In genomic region chr2:47078541-47079482, GRCh38 we compare ENCODE assay signal across 12 cellular contexts.
A peak's percentile ranks its signal among the peaks of the same experiment; 100 is the strongest.
DNase-seq lines count a peak whose midpoint lies in the region; ATAC-seq and TF ChIP-seq lines count a peak whose summit lies in the region.
"Had no signal": no experiment of that assay in that cellular context is flagged by ENCODE, and none has a peak within 500 bp of the region (broad histone marks: within the 10 kb centered on the region; RNA-seq: fewer than 3 reads in every experiment).

No MANE protein-coding gene starts in this region.

- peak overlapping the region; percentile 83 to 92; a peak in 3 of 4 replicates for H4K8ac ChIP-seq in IMR-90 (ENCODE audit: low read depth in 2 of 2, low read length in 2 of 2)

- H3K36me3 ChIP-seq in IMR-90 (ENCODE audit: control insufficient read depth, insufficient read depth, low read length) (no peaks in the 10 kb centered on the region), Karpas-422 (ENCODE audit: insufficient read depth, low read length) (no peaks in the 10 kb centered on the region)

- 100% methylated on average over 5 of the region's 17 CpGs; no CpG with 5 or more reads in 1 of the 2 experiments for WGBS in IMR-90 (ENCODE audit: extremely low coverage in 2 of 2, insufficient read length in 1 of 2), 2 experiments

- 0 out of 2 replicates have a peak overlapping the region, but pooled peaks have one; percentile 18 for H3K18ac ChIP-seq in IMR-90 (ENCODE audit: low read depth, low read length)

- H3K9me2 ChIP-seq in Karpas-422 (replicated peaks; ENCODE audit: insufficient read depth, low read length) = no peaks in the 10 kb centered on the region

- no peak for TF ChIP-seq POLR2A in IMR-90 (IDR thresholded peaks at IDR 0.05; ENCODE audit: low read depth, low read length)

- no peak for DNase-seq in CD14-positive monocyte (ENCODE audit: low spot score)
- no peak for DNase-seq in IMR-90
- DNase-seq in nephron progenitor cell = no peak
- DNase-seq in Karpas-422 = no peak
- DNase-seq in HPDE6-E6E7 (ENCODE audit: extremely low spot score) = no peak
- DNase-seq: cortex of kidney, glutamatergic neuron, NCI-H1417 treated with DMSO at 0.1 percent for 48 hours had no signal

- H3K27ac ChIP-seq in IMR-90 (ENCODE audit: insufficient read depth, low read length) (no peak overlapping the region), Karpas-422 (ENCODE audit: low read length) (no peak overlapping the region)
- H3K27ac ChIP-seq: C4-2B had no signal

- peak overlapping the region; percentile 100 for H3K4ac ChIP-seq in IMR-90 (ENCODE audit: low read depth, low read length)

- peak overlapping the region; percentile 24 to 93 (median 83) for H3K27ac Mint-ChIP-seq in CD14-positive monocyte
- peak overlapping the region; percentile 58 to 86 (median 65) for H3K27ac Mint-ChIP-seq in brain
- H3K27ac Mint-ChIP-seq in nephron progenitor cell = peak overlapping the region; percentile 27

- H3K9ac ChIP-seq in IMR-90 (ENCODE audit: low read depth, low read length) = no peak overlapping the region
- no peak overlapping the region for H3K9ac ChIP-seq in Karpas-422 (ENCODE audit: low read length)

- intact Hi-C loops in CD14-positive monocyte (cut with micrococcal nuclease) (no loop called here), IMR-90 (cut with micrococcal nuclease) (no loop called here)

- no peaks in the 10 kb centered on the region for H3K27me3 ChIP-seq in IMR-90 (ENCODE audit: control insufficient read depth, insufficient read depth, low read length)
- no peaks in the 10 kb centered on the region for H3K27me3 ChIP-seq in Karpas-422 (ENCODE audit: low read length)

- no peak overlapping the region for H3K4me2 ChIP-seq in IMR-90 (ENCODE audit: low read depth, low read length)
- H3K4me2 ChIP-seq in Karpas-422 (ENCODE audit: low read depth, low read length, poor library complexity, severe bottlenecking) = no peak overlapping the region

- H4K5ac ChIP-seq in IMR-90 (ENCODE audit: low read depth, low read length) = no peak overlapping the region; the same call in 1 of the 2 replicates

- H3K9me3 Mint-ChIP-seq in CD14-positive monocyte (peaks cover 0 to 2% (median 0%) of the 10 kb centered on the region in 7 donors), brain (no peaks in the 10 kb centered on the region), nephron progenitor cell (no peaks in the 10 kb centered on the region)

- no TSS peak for BruUV-seq in IMR-90 (replicated peaks; lab: Mats Ljungman, UMichigan)

- H4K91ac ChIP-seq in IMR-90 (ENCODE audit: insufficient read depth, low read depth, low read length) = peak overlapping the region; percentile 100

- in situ Hi-C loops in IMR-90 (cut with MboI; ENCODE audit: low sequenced_read_pairs) = no loop called here

- no peaks in the 10 kb centered on the region for H3K79me2 ChIP-seq in Karpas-422 (ENCODE audit: low read length)

- no peaks in the 10 kb centered on the region for H4K20me1 ChIP-seq in IMR-90 (ENCODE audit: insufficient read depth, low read length)
- H4K20me1 ChIP-seq in Karpas-422 (ENCODE audit: insufficient read depth, low read depth, low read length) = no peaks in the 10 kb centered on the region; the same call in 1 of the 2 replicates

- peak overlapping the region; percentile 100 for H2BK120ac ChIP-seq in IMR-90 (ENCODE audit: low read depth, low read length)

- H2BK5ac ChIP-seq in IMR-90 (ENCODE audit: low read depth, low read length, poor library complexity, severe bottlenecking) = peak overlapping the region; percentile 98

- peak overlapping the region; percentile 75 for H3K23ac ChIP-seq in IMR-90 (ENCODE audit: low read depth, low read length)

- dilution Hi-C loops in IMR-90 (cut with HindIII; ENCODE audit: low sequenced_read_pairs, unreplicated experiment) = no loop called here

- H2AK9ac ChIP-seq in IMR-90 (replicated peaks; ENCODE audit: low read depth, low read length, poor library complexity) = peak overlapping the region; percentile 80

- peak overlapping the region; percentile 37; the same call in 2 of the 3 replicates for H2BK15ac ChIP-seq in IMR-90 (ENCODE audit: low read depth, low read length)

- H2AK5ac ChIP-seq in IMR-90 (ENCODE audit: low read depth, low read length) = peak overlapping the region; percentile 100

- peak overlapping the region; percentile 100 for H2BK20ac ChIP-seq in IMR-90 (ENCODE audit: low read depth, low read length)

- H3K4me1 ChIP-seq in IMR-90 (ENCODE audit: control insufficient read depth, insufficient read depth, low read length) (peaks cover 32% of the 10 kb centered on the region), Karpas-422 (ENCODE audit: low read length) (no peaks in the 10 kb centered on the region)

- peak overlapping the region; percentile 75 for H2AFZ ChIP-seq in IMR-90 (replicated peaks; ENCODE audit: low read length, poor library complexity)
- no peak overlapping the region for H2AFZ ChIP-seq in Karpas-422 (ENCODE audit: low read length)

- H3K4me3 Mint-ChIP-seq in CD14-positive monocyte (peak overlapping the region in 1 of 2 donors; percentile 30), brain (peak overlapping the region in 1 of 5 experiments; percentile 4), nephron progenitor cell (no peak overlapping the region)

- H3K36me3 Mint-ChIP-seq in CD14-positive monocyte = peaks cover 45 to 48% of the 10 kb centered on the region in 2 donors
- H3K36me3 Mint-ChIP-seq in brain = no peaks in the 10 kb centered on the region
- no peaks in the 10 kb centered on the region for H3K36me3 Mint-ChIP-seq in nephron progenitor cell (ENCODE audit: low read depth)

- peaks cover 37% of the 10 kb centered on the region for H3K9me1 ChIP-seq in IMR-90 (ENCODE audit: insufficient read depth, low read length)

- H3K27me3 Mint-ChIP-seq in CD14-positive monocyte (ENCODE audit: low read depth in 3 of 3) = peaks cover 0 to 10% (median 0%) of the 10 kb centered on the region in 3 donors
- peaks cover 4% of the 10 kb centered on the region for H3K27me3 Mint-ChIP-seq in brain
- H3K27me3 Mint-ChIP-seq in nephron progenitor cell (ENCODE audit: low read depth, poor library complexity) = peaks cover 3% of the 10 kb centered on the region

- TF ChIP-seq RAD21 in IMR-90 (IDR thresholded peaks at IDR 0.05; ENCODE audit: low read length) = no peak

- H3K4me1 Mint-ChIP-seq in CD14-positive monocyte (peaks cover 89% of the 10 kb centered on the region), brain (peaks cover 50% of the 10 kb centered on the region), nephron progenitor cell (peaks cover 62% of the 10 kb centered on the region)

- peak overlapping the region; percentile 99 for H3K14ac ChIP-seq in IMR-90 (replicated peaks; ENCODE audit: low read depth, low read length)

- peaks cover 0 to 45% of the 10 kb centered on the region in 2 experiments; a peak in 3 of 4 replicates for H3K79me1 ChIP-seq in IMR-90 (ENCODE audit: low read depth in 1 of 2, low read length in 2 of 2)

- TF ChIP-seq CTCF in CD14-positive monocyte (IDR thresholded peaks at IDR 0.05) (no peak), IMR-90 (conservative IDR thresholded peaks at IDR 0.05; ENCODE audit: low read depth, low read length) (no peak), brain (conservative IDR thresholded peaks at IDR 0.05) (no peak), nephron progenitor cell (IDR thresholded peaks at IDR 0.05) (no peak)

- H3K9me3 ChIP-seq in IMR-90 (ENCODE audit: control insufficient read depth, insufficient read depth, low read length) = no peaks in the 10 kb centered on the region
- H3K9me3 ChIP-seq in Karpas-422 (ENCODE audit: low read length) = no peaks in the 10 kb centered on the region

- H3K56ac ChIP-seq in IMR-90 (ENCODE audit: extremely low read depth, insufficient read depth, low read length) = no peak overlapping the region

- CTCF ChIA-PET in IMR-90 (lab: Yijun Ruan, JAX) = no interaction called here

- no peak overlapping the region for H3K4me3 ChIP-seq in IMR-90 (ENCODE audit: insufficient read depth, low read depth, low read length)
- H3K4me3 ChIP-seq in Karpas-422 (ENCODE audit: low read length) = no peak overlapping the region

- ATAC-seq in IMR-90 (ENCODE audit: low read depth) (no peak), HG03439 (IDR thresholded peaks at IDR 0.05; ENCODE audit: unreplicated experiment) (no peak), HG03442 (IDR thresholded peaks at IDR 0.05; ENCODE audit: unreplicated experiment) (no peak)

- POLR2A ChIA-PET in IMR-90 (lab: Charles Lee; ENCODE audit: unreplicated experiment) = no interaction called here

TF ChIP-seq in IMR-90, 13 proteins besides CTCF, POLR2A, EP300 and RAD21:
- no peak for TF ChIP-seq BHLHE40 (IDR thresholded peaks at IDR 0.05; ENCODE audit: low read depth, low read length)
- no peak for TF ChIP-seq ELK1 (IDR thresholded peaks at IDR 0.05; ENCODE audit: borderline replicate concordance, low read depth, low read length)
- no peak for TF ChIP-seq MAZ (IDR thresholded peaks at IDR 0.05; ENCODE audit: borderline replicate concordance, low read depth, low read length)
- no peak for TF ChIP-seq USF2 (IDR thresholded peaks at IDR 0.05; ENCODE audit: low read depth, low read length)
- TF ChIP-seq RFX5 (IDR thresholded peaks at IDR 0.05; ENCODE audit: low read depth, low read length) = no peak

Comparison
In these comparisons a context has a peak if more than half of its experiments do, and no peak if none do; other contexts are left out.
1. H3K27ac Mint-ChIP-seq: peak in every context shown above with its lines; median percentile 83 in CD14-positive monocyte; 65 in brain; 27 in nephron progenitor cell.